Comparison of ENCODE assay signal across 24 cellular contexts in genomic region chrX:38841766-38842165, GRCh38.
"Had no signal": no experiment of that assay in that cellular context is flagged by ENCODE, and none has a peak within 500 bp of the region (broad histone marks: within the 10 kb centered on the region; RNA-seq: fewer than 3 reads in every experiment).

No MANE protein-coding gene starts in this region.

- H3K36me3 ChIP-seq: gastrocnemius medialis, lower lobe of right lung, ovary, right lobe of liver, stomach, thyroid gland, vagina had no signal

- DNase-seq: cortex of kidney; effector memory CD8-positive, alpha-beta T cell; foreskin fibroblast; gastrocnemius medialis; head of caudate nucleus; kidney; lower lobe of right lung; natural killer cell; occipital lobe; ovary; posterior cingulate gyrus; psoas muscle; right lobe of liver; small intestine; stimulated activated CD4-positive, alpha-beta T cell treated with anti-CD3 and anti-CD28 coated beads, Interleukin-1b, Interleukin-23, amount 100 ng/mL, for 48 hours; stimulated activated CD4-positive, alpha-beta T cell treated with anti-CD3 and anti-CD28 coated beads, Interleukin-4, amount 100 ng/mL, for 1 hour; stimulated activated CD8-positive, alpha-beta memory T cell treated with anti-CD3 and anti-CD28 coated beads, Interleukin-4, amount 100 ng/mL, for 48 hours; stimulated activated naive CD4-positive, alpha-beta T cell treated with Interleukin-2 at 50 U/mL for 16 hours; stomach; thyroid gland; trophoblast cell had no signal

- H3K4me3 ChIP-seq: gastrocnemius medialis, lower lobe of right lung, ovary, psoas muscle, right lobe of liver, stomach, thyroid gland, vagina had no signal

- H3K27me3 ChIP-seq: gastrocnemius medialis, ovary, right lobe of liver, stomach, thyroid gland, vagina had no signal

- H3K9me3 ChIP-seq: gastrocnemius medialis, lower lobe of right lung, ovary, psoas muscle, right lobe of liver, stomach, thyroid gland, vagina had no signal

- ATAC-seq: effector memory CD8-positive, alpha-beta T cell; left lobe of liver; lower lobe of right lung; natural killer cell had no signal

- FAIRE-seq: endometrium, kidney, small intestine had no signal

- H3K27ac ChIP-seq: gastrocnemius medialis, lower lobe of right lung, ovary, psoas muscle, right lobe of liver, stomach, thyroid gland, vagina had no signal

- H3K4me1 ChIP-seq: gastrocnemius medialis, lower lobe of right lung, psoas muscle, stomach, thyroid gland, vagina had no signal
